In genomic region chr4:2647403-2648158, GRCh38 we compare ENCODE assay signal across 19 cellular contexts.
DNase-seq lines count a peak whose midpoint lies in the region; ATAC-seq and TF ChIP-seq lines count a peak whose summit lies in the region.
"Had no signal": no experiment of that assay in that cellular context is flagged by ENCODE, and none has a peak within 500 bp of the region (broad histone marks: within the 10 kb centered on the region; RNA-seq: fewer than 3 reads in every experiment).

No MANE protein-coding gene starts in this region.

- H3K4me1 ChIP-seq in upper lobe of right lung = no peaks in the 10 kb centered on the region
- H3K4me1 ChIP-seq: right lobe of liver had no signal

- no peak for TF ChIP-seq CTCF in upper lobe of right lung (IDR thresholded peaks at IDR 0.05)

- H3K27ac ChIP-seq in upper lobe of right lung = no peak overlapping the region
- H3K27ac ChIP-seq: right lobe of liver had no signal

- H3K9me3 Mint-ChIP-seq in activated naive CD4-positive, alpha-beta T cell treated with anti-CD3 and anti-CD28 coated beads, Interleukin-2, amount 10 ng/mL, durations not matched to agents 7 days and 5 days = no peaks in the 10 kb centered on the region
- no peaks in the 10 kb centered on the region for H3K9me3 Mint-ChIP-seq in activated naive CD4-positive, alpha-beta T cell treated with anti-CD3 and anti-CD28 coated beads, Interleukin-2, amount 50 U/mL, for 72 hours
- no peaks in the 10 kb centered on the region for H3K9me3 Mint-ChIP-seq in natural killer cell treated with Interleukin-12 subunit alpha and Interleukin-12 subunit beta and Interleukin-15 and Interleukin-18, amount 100 ng/mL, for 72 hours
- H3K9me3 Mint-ChIP-seq: CD4-positive, alpha-beta memory T cell; central memory CD8-positive, alpha-beta T cell; T-cell had no signal

- no peaks in the 10 kb centered on the region for H3K27me3 ChIP-seq in upper lobe of right lung
- H3K27me3 ChIP-seq: right lobe of liver had no signal

- H3K4me3 ChIP-seq in upper lobe of right lung = no peak overlapping the region
- H3K4me3 ChIP-seq: right lobe of liver had no signal

- peaks cover 44% of the 10 kb centered on the region for H3K36me3 Mint-ChIP-seq in activated naive CD4-positive, alpha-beta T cell treated with anti-CD3 and anti-CD28 coated beads, Interleukin-2, amount 10 ng/mL, durations not matched to agents 7 days and 5 days
- peaks cover 7 to 19% of the 10 kb centered on the region in 2 donors for H3K36me3 Mint-ChIP-seq in activated naive CD4-positive, alpha-beta T cell treated with anti-CD3 and anti-CD28 coated beads, Interleukin-2, amount 50 U/mL, for 72 hours
- peaks cover 8% of the 10 kb centered on the region for H3K36me3 Mint-ChIP-seq in natural killer cell treated with Interleukin-12 subunit alpha and Interleukin-12 subunit beta and Interleukin-15 and Interleukin-18, amount 100 ng/mL, for 72 hours

- H3K36me3 ChIP-seq in upper lobe of right lung = peaks cover 77% of the 10 kb centered on the region

- intact Hi-C loops in upper lobe of right lung (cut with DNase I) = no loop called here

- peaks cover 15% of the 10 kb centered on the region for H3K4me1 Mint-ChIP-seq in activated naive CD4-positive, alpha-beta T cell treated with anti-CD3 and anti-CD28 coated beads, Interleukin-2, amount 10 ng/mL, durations not matched to agents 7 days and 5 days
- peaks cover 15 to 16% of the 10 kb centered on the region in 2 donors for H3K4me1 Mint-ChIP-seq in natural killer cell treated with Interleukin-12 subunit alpha and Interleukin-12 subunit beta and Interleukin-15 and Interleukin-18, amount 100 ng/mL, for 72 hours (ENCODE audit: low read depth in 2 of 2)

- ATAC-seq in activated naive CD4-positive, alpha-beta T cell treated with anti-CD3 and anti-CD28 coated beads, Interleukin-2, amount 50 U/mL, for 72 hours = no peak
- ATAC-seq in upper lobe of right lung = no peak
- no peak for ATAC-seq in natural killer cell treated with Interleukin-12 subunit alpha and Interleukin-12 subunit beta and Interleukin-15 and Interleukin-18, amount 100 ng/mL, for 72 hours
- no peak for ATAC-seq in HG03378 (IDR thresholded peaks at IDR 0.05; ENCODE audit: unreplicated experiment)
- ATAC-seq: right lobe of liver, T-cell had no signal

- CTCF ChIA-PET in activated naive CD4-positive, alpha-beta T cell treated with anti-CD3 and anti-CD28 coated beads, Interleukin-2, amount 10 ng/mL, durations not matched to agents 7 days and 5 days (lab: Charles Lee) = no interaction called here

- H3K27me3 Mint-ChIP-seq in activated naive CD4-positive, alpha-beta T cell treated with anti-CD3 and anti-CD28 coated beads, Interleukin-2, amount 10 ng/mL, durations not matched to agents 7 days and 5 days = no peaks in the 10 kb centered on the region
- H3K27me3 Mint-ChIP-seq in natural killer cell treated with Interleukin-12 subunit alpha and Interleukin-12 subunit beta and Interleukin-15 and Interleukin-18, amount 100 ng/mL, for 72 hours = no peaks in the 10 kb centered on the region
- H3K27me3 Mint-ChIP-seq: CD4-positive, alpha-beta memory T cell; central memory CD8-positive, alpha-beta T cell; T-cell had no signal

- H3K9me3 ChIP-seq in upper lobe of right lung = no peaks in the 10 kb centered on the region
- H3K9me3 ChIP-seq: right lobe of liver had no signal

- DNase-seq in activated naive CD4-positive, alpha-beta T cell treated with anti-CD3 and anti-CD28 coated beads, Interleukin-2, amount 10 ng/mL, durations not matched to agents 7 days and 5 days = peak; percentile 3
- DNase-seq in activated naive CD4-positive, alpha-beta T cell treated with anti-CD3 and anti-CD28 coated beads, Interleukin-2, amount 50 U/mL, for 72 hours (ENCODE audit: low spot score in 2 of 2) = no peak
- DNase-seq in NCI-H510A treated with DMSO at 0.1 percent for 48 hours (lab: John Stamatoyannopoulos, UW) = peak; percentile 87
- DNase-seq in medulla oblongata (ENCODE audit: extremely low spot score) = peak; percentile 36
- DNase-seq in upper lobe of right lung = peak; percentile 51
- no peak for DNase-seq in natural killer cell treated with Interleukin-12 subunit alpha and Interleukin-12 subunit beta and Interleukin-15 and Interleukin-18, amount 100 ng/mL, for 72 hours (ENCODE audit: low spot score)
- DNase-seq in T-helper 9 cell = no peak
- DNase-seq: activated CD4-positive, alpha-beta T cell treated with anti-CD3 and anti-CD28 coated beads, Interleukin-2, amount 50 U/mL, for 48 hours; activated gamma-delta T cell; amygdala; CD4-positive, alpha-beta memory T cell; effector CD8-positive, alpha-beta T cell; mesendoderm; NCI-H1694; stimulated activated CD4-positive, alpha-beta T cell treated with anti-CD3 and anti-CD28 coated beads, Interleukin-4, amount 100 ng/mL, for 1 hour had no signal

- H3K27ac Mint-ChIP-seq in activated naive CD4-positive, alpha-beta T cell treated with anti-CD3 and anti-CD28 coated beads, Interleukin-2, amount 10 ng/mL, durations not matched to agents 7 days and 5 days = peak overlapping the region; percentile 7
- H3K27ac Mint-ChIP-seq in activated naive CD4-positive, alpha-beta T cell treated with anti-CD3 and anti-CD28 coated beads, Interleukin-2, amount 50 U/mL, for 72 hours = peak overlapping the region in 1 of 2 donors; percentile 91
- H3K27ac Mint-ChIP-seq in natural killer cell treated with Interleukin-12 subunit alpha and Interleukin-12 subunit beta and Interleukin-15 and Interleukin-18, amount 100 ng/mL, for 72 hours = no peak overlapping the region
- H3K27ac Mint-ChIP-seq: T-cell had no signal

- no peak overlapping the region for H3K4me3 Mint-ChIP-seq in activated naive CD4-positive, alpha-beta T cell treated with anti-CD3 and anti-CD28 coated beads, Interleukin-2, amount 10 ng/mL, durations not matched to agents 7 days and 5 days
- H3K4me3 Mint-ChIP-seq in natural killer cell treated with Interleukin-12 subunit alpha and Interleukin-12 subunit beta and Interleukin-15 and Interleukin-18, amount 100 ng/mL, for 72 hours = no peak overlapping the region
- H3K4me3 Mint-ChIP-seq: CD4-positive, alpha-beta memory T cell; central memory CD8-positive, alpha-beta T cell; T-cell had no signal

Comparison
In these comparisons a context has a peak if more than half of its experiments do, and no peak if none do; other contexts are left out.
1. DNase-seq: peak in activated naive CD4-positive, alpha-beta T cell treated with anti-CD3 and anti-CD28 coated beads, Interleukin-2, amount 10 ng/mL, durations not matched to agents 7 days and 5 days (single experiment), NCI-H510A treated with DMSO at 0.1 percent for 48 hours (single experiment), medulla oblongata (single experiment) and upper lobe of right lung (single experiment); none in activated naive CD4-positive, alpha-beta T cell treated with anti-CD3 and anti-CD28 coated beads, Interleukin-2, amount 50 U/mL, for 72 hours (0 of 2), natural killer cell treated with Interleukin-12 subunit alpha and Interleukin-12 subunit beta and Interleukin-15 and Interleukin-18, amount 100 ng/mL, for 72 hours (single experiment) and T-helper 9 cell (single experiment).